ENCODE assay signal across 23 cellular contexts in genomic region chr20:37447688-37448087, GRCh38.
"Had no signal": no experiment of that assay in that cellular context is flagged by ENCODE, and none has a peak within 500 bp of the region (broad histone marks: within the 10 kb centered on the region; RNA-seq: fewer than 3 reads in every experiment).

No MANE protein-coding gene starts in this region.

- H3K36me3 Mint-ChIP-seq: mesothelial cell of epicardium, naive B cell had no signal

- H3K9me3 Mint-ChIP-seq: mesothelial cell of epicardium had no signal

- DNase-seq: dermis blood vessel endothelial cell; dorsolateral prefrontal cortex; effector CD4-positive, alpha-beta T cell; effector memory CD4-positive, alpha-beta T cell; foreskin keratinocyte; heart right ventricle; hippocampal formation; left cardiac atrium; left lung; left ventricle myocardium superior; lower lobe of right lung; mesenchymal stem cell; mucosa of descending colon; naive B cell had no signal

- ATAC-seq: foreskin keratinocyte, gastroesophageal sphincter, left cardiac atrium, left lung, left ventricle myocardium superior, lower lobe of right lung, mucosa of descending colon had no signal

- FAIRE-seq: colon, endothelial cell of umbilical vein, frontal cortex, islet of Langerhans, keratinocyte had no signal

- H3K4me1 Mint-ChIP-seq: mesothelial cell of epicardium, naive B cell had no signal

- H3K9me3 ChIP-seq: esophagus muscularis mucosa, gastroesophageal sphincter, heart right ventricle, left lung, lower lobe of right lung, mucosa of descending colon had no signal

- H3K36me3 ChIP-seq: esophagus muscularis mucosa, gastroesophageal sphincter, heart right ventricle, left lung, lower lobe of right lung had no signal

- H3K27ac Mint-ChIP-seq: mesothelial cell of epicardium had no signal

- H3K4me1 ChIP-seq: esophagus muscularis mucosa, foreskin keratinocyte, gastroesophageal sphincter, heart right ventricle, left lung, lower lobe of right lung had no signal

- H3K4me3 Mint-ChIP-seq: mesothelial cell of epicardium had no signal

- H3K27me3 ChIP-seq: dorsolateral prefrontal cortex, esophagus muscularis mucosa, gastroesophageal sphincter, heart right ventricle, left lung had no signal

- H3K27ac ChIP-seq: coronary artery, dorsolateral prefrontal cortex, esophagus muscularis mucosa, foreskin keratinocyte, gastroesophageal sphincter, heart right ventricle, left lung, lower lobe of right lung had no signal

- H3K4me3 ChIP-seq: coronary artery, dorsolateral prefrontal cortex, esophagus muscularis mucosa, gastroesophageal sphincter, heart right ventricle, left lung, lower lobe of right lung, mucosa of descending colon had no signal
